Comparison of ENCODE assay signal across 8 cellular contexts in the genomic region with DNA sequence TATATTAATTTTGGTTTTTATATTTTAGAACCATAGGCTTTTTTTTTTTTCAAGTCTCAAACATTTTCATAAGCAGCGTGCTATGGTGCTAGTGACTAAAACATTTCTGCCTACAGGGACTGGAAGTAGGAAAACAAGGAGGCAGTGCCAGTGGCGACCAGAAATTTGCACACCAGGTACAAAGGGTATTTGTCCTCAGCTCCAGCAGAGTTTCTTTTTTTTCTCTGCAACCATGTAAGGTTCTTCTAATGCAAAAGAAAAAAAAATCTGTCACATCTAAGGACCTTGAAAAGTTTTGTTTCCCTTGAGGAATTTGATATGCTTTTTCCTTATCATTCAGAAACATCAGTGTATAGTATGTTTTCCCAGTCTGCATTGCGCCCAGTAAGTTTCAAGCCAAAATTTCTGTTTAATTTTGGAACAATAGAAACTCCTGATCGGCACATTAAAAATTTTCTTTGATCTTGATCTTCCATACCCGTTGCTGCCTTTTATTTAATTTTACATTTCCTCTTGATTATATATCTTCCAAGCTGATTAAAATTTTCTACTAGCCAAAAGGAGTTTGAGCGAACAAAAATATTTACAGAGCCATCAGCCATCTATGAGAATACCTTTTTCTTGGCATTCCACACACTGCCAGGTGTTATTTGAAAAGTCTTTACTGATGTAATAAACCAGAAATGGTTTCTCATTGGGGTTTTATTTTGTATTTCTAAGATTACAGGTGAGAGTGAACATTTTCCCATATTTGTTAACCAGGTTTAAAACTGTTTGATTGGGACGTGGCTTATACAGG. TPM values are rescaled to one million over a fixed set of nuclear protein-coding genes. Genes with fewer than 3 reads are reported as not detected.
A peak's percentile ranks its signal among the peaks of the same experiment; 100 is the strongest.
DNase-seq lines count a peak whose midpoint lies in the region; ATAC-seq, FAIRE-seq and TF ChIP-seq lines count a peak whose summit lies in the region.

No MANE protein-coding gene starts in this region.

- H3K27me3 Mint-ChIP-seq in activated CD4-positive, alpha-beta T cell treated with anti-CD3 and anti-CD28 coated beads, Interleukin-2, amount 10 ng/mL, durations not matched to agents 24 days and 14 days: no peaks in the 10 kb centered on the region
- peaks cover 2% of the 10 kb centered on the region for H3K27me3 Mint-ChIP-seq in activated CD8-positive, alpha-beta T cell treated with anti-CD3 and anti-CD28 coated beads, Interleukin-2, amount 10 ng/mL, durations not matched to agents 7 days and 5 days (ENCODE audit: low read depth)

- no peak overlapping the region for H3K27ac Mint-ChIP-seq in activated CD4-positive, alpha-beta T cell treated with anti-CD3 and anti-CD28 coated beads, Interleukin-2, amount 10 ng/mL, durations not matched to agents 24 days and 14 days
- H3K27ac Mint-ChIP-seq in activated CD8-positive, alpha-beta T cell treated with anti-CD3 and anti-CD28 coated beads, Interleukin-2, amount 10 ng/mL, durations not matched to agents 7 days and 5 days: peak overlapping the region; percentile 85

- H3K36me3 ChIP-seq in kidney (ENCODE audit: control insufficient read depth in 1 of 2, insufficient read depth in 2 of 2, low read length in 2 of 2): no peaks in the 10 kb centered on the region

- peaks cover 27% of the 10 kb centered on the region for H3K4me1 Mint-ChIP-seq in activated CD4-positive, alpha-beta T cell treated with anti-CD3 and anti-CD28 coated beads, Interleukin-2, amount 10 ng/mL, durations not matched to agents 24 days and 14 days
- H3K4me1 Mint-ChIP-seq in activated CD8-positive, alpha-beta T cell treated with anti-CD3 and anti-CD28 coated beads, Interleukin-2, amount 10 ng/mL, durations not matched to agents 7 days and 5 days (ENCODE audit: low read depth): peaks cover 28% of the 10 kb centered on the region

- H3K4me3 Mint-ChIP-seq in activated CD4-positive, alpha-beta T cell treated with anti-CD3 and anti-CD28 coated beads, Interleukin-2, amount 10 ng/mL, durations not matched to agents 24 days and 14 days: peak overlapping the region; percentile 95
- H3K4me3 Mint-ChIP-seq in activated CD8-positive, alpha-beta T cell treated with anti-CD3 and anti-CD28 coated beads, Interleukin-2, amount 10 ng/mL, durations not matched to agents 7 days and 5 days: peak overlapping the region; percentile 86

- H3K36me3 Mint-ChIP-seq in activated CD4-positive, alpha-beta T cell treated with anti-CD3 and anti-CD28 coated beads, Interleukin-2, amount 10 ng/mL, durations not matched to agents 24 days and 14 days (ENCODE audit: low read depth): peaks cover 8% of the 10 kb centered on the region
- peaks cover 10% of the 10 kb centered on the region for H3K36me3 Mint-ChIP-seq in activated CD8-positive, alpha-beta T cell treated with anti-CD3 and anti-CD28 coated beads, Interleukin-2, amount 10 ng/mL, durations not matched to agents 7 days and 5 days (ENCODE audit: low read depth)

- ATAC-seq in activated CD8-positive, alpha-beta T cell treated with anti-CD3 and anti-CD28 coated beads, Interleukin-2, amount 10 ng/mL, durations not matched to agents 7 days and 5 days: no peak
- no peak for ATAC-seq in HG02610 (IDR thresholded peaks at IDR 0.05; ENCODE audit: unreplicated experiment)

- CTCF ChIA-PET in activated CD8-positive, alpha-beta T cell treated with anti-CD3 and anti-CD28 coated beads, Interleukin-2, amount 10 ng/mL, durations not matched to agents 7 days and 5 days (lab: Charles Lee): interaction anchor here (0.9 to 3.5 kb wide), 10 partner anchors 9 to 770 kb away, joined by 3 to 17 read pairs (median 4); no protein-coding TSS in a partner anchor

- H3K4me1 ChIP-seq in kidney (ENCODE audit: control insufficient read depth in 1 of 2, insufficient read depth in 1 of 2, low read depth in 1 of 2, low read length in 2 of 2): peaks cover 10 to 15% of the 10 kb centered on the region in 2 donors

- peak overlapping the region; percentile 69 to 76 for H3K4me3 ChIP-seq in kidney (ENCODE audit: low read length in 2 of 2)

- TF ChIP-seq CTCF in kidney (IDR thresholded peaks at IDR 0.05; ENCODE audit: borderline replicate concordance, extremely low read depth, insufficient read depth): no peak

- H3K9me3 ChIP-seq in kidney (ENCODE audit: control insufficient read depth in 1 of 2, low read length in 2 of 2): no peaks in the 10 kb centered on the region

- H3K9me3 Mint-ChIP-seq in activated CD4-positive, alpha-beta T cell treated with anti-CD3 and anti-CD28 coated beads, Interleukin-2, amount 10 ng/mL, durations not matched to agents 24 days and 14 days: peaks cover 4% of the 10 kb centered on the region
- no peaks in the 10 kb centered on the region for H3K9me3 Mint-ChIP-seq in activated CD8-positive, alpha-beta T cell treated with anti-CD3 and anti-CD28 coated beads, Interleukin-2, amount 10 ng/mL, durations not matched to agents 7 days and 5 days (ENCODE audit: insufficient read depth)

- H3K27ac ChIP-seq in kidney (ENCODE audit: low read depth in 2 of 2, low read length in 2 of 2) (peak overlapping the region in 1 of 2 donors; percentile 75), temporal lobe (ENCODE audit: low read depth, low read length) (peak overlapping the region; percentile 66)

- FAIRE-seq in kidney (lab: Jason Lieb, UNC): no peak

- no peak for DNase-seq in activated CD4-positive, alpha-beta T cell treated with anti-CD3 and anti-CD28 coated beads, Interleukin-2, amount 10 ng/mL, durations not matched to agents 24 days and 14 days
- DNase-seq in activated CD4-positive, alpha-beta T cell treated with anti-CD3 and anti-CD28 coated beads for 48 hours: no peak
- no peak for DNase-seq in activated CD8-positive, alpha-beta T cell treated with anti-CD3 and anti-CD28 coated beads, Interleukin-2, amount 10 ng/mL, durations not matched to agents 7 days and 5 days
- no peak for DNase-seq in kidney
- DNase-seq in cerebellar cortex (ENCODE audit: low spot score): no peak
- no peak for DNase-seq in stimulated activated CD4-positive, alpha-beta T cell treated with anti-CD3 and anti-CD28 coated beads, Interleukin-2, amount 100 ng/mL, for 24 hours

- H3K9ac ChIP-seq in kidney (ENCODE audit: low read length in 2 of 2): peak overlapping the region in 1 of 2 donors; percentile 83

- intact Hi-C loops in activated CD4-positive, alpha-beta T cell treated with anti-CD3 and anti-CD28 coated beads, Interleukin-2, amount 10 ng/mL, durations not matched to agents 24 days and 14 days (cut with micrococcal nuclease): no loop called here
- intact Hi-C loops in kidney (cut with DNase I): no loop called here

- POLR2A ChIA-PET in activated CD8-positive, alpha-beta T cell treated with anti-CD3 and anti-CD28 coated beads, Interleukin-2, amount 10 ng/mL, durations not matched to agents 7 days and 5 days (lab: Charles Lee): interaction anchor here (0.9 to 2.4 kb wide), 3 partner anchors 10 to 136 kb away, joined by 3 to 9 read pairs (median 6); a partner anchor contains a TSS

RNA-seq across cellular contexts. Expression of a gene that starts 1.0 kb away (rescaled TPM):
- 14.4 and 16.8 TPM in 2 replicates for total RNA-seq in activated CD4-positive, alpha-beta T cell treated with anti-CD3 and anti-CD28 coated beads, Interleukin-2, amount 10 ng/mL, durations not matched to agents 24 days and 14 days
- 10 to 100 TPM; 15.7 to 18.1 TPM for total RNA-seq in activated CD8-positive, alpha-beta T cell treated with anti-CD3 and anti-CD28 coated beads, Interleukin-2, amount 10 ng/mL, durations not matched to agents 7 days and 5 days
- total RNA-seq in kidney (38.9 TPM), temporal lobe (61.0 TPM)
- 15.7 TPM for polyA plus RNA-seq in kidney (ENCODE audit: insufficient read depth, low read depth, low replicate concordance)

RNA-seq across cellular contexts. Expression of a gene that starts 18.2 kb away (rescaled TPM):
- total RNA-seq in activated CD4-positive, alpha-beta T cell treated with anti-CD3 and anti-CD28 coated beads, Interleukin-2, amount 10 ng/mL, durations not matched to agents 24 days and 14 days: 25.0 and 26.0 TPM in 2 replicates
- total RNA-seq in activated CD8-positive, alpha-beta T cell treated with anti-CD3 and anti-CD28 coated beads, Interleukin-2, amount 10 ng/mL, durations not matched to agents 7 days and 5 days: 10 to 100 TPM; 18.4 to 18.5 TPM
- 17.9 TPM for total RNA-seq in kidney
- polyA plus RNA-seq in kidney (ENCODE audit: insufficient read depth, low read depth, low replicate concordance): 21.3 TPM
- 11.6 TPM for total RNA-seq in temporal lobe
